Comparison of ENCODE assay signal across 25 cellular contexts in the genomic region with DNA sequence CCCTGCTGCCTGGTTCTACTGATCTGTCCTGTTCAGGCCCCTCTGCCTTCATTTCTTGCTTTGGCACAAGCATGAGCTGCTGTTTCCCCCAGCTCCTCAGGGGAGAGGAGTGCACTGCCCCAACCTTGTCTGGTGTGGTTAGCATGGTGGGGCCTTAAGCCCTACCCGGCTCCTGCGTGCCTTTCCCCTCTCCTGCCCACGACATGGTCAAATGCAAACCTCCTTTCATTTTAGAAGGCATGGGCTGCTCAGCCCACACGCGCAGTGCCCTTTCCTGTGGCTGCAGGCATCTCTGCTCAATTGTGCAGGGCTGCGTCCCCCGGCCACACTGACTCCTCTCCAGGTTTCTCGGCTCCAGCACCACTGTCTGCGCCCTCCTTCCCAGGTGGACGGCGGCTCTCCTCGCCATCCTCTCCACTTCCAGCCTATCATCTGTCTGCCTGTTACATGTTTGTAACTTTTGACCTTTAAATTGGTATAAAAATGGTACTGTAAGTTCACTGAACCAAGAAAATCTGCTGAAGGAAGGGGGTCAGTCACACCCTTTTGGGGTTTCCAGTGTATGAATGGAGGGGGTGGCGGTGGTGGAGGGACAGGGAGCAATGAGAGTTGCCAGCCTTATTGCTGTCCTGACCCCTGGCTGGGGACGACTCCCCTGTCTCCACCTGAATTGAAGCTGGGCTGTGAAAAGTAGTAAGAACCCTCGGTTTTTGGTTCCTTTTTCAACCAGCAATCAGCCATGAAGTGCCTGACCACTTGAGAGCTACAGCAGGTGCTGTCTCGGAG. TPM values are rescaled to one million over a fixed set of nuclear protein-coding genes. Genes with fewer than 3 reads are reported as not detected.
DNase-seq lines count a peak whose midpoint lies in the region; ATAC-seq and TF ChIP-seq lines count a peak whose summit lies in the region.
"Had no signal": no experiment of that assay in that cellular context is flagged by ENCODE, and none has a peak within 500 bp of the region (broad histone marks: within the 10 kb centered on the region; RNA-seq: fewer than 3 reads in every experiment).

No MANE protein-coding gene starts in this region.

- H3K4me2 ChIP-seq in BLaER1: peak overlapping the region; percentile 77
- peak overlapping the region; percentile 54 for H3K4me2 ChIP-seq in Karpas-422 (ENCODE audit: low read depth, low read length, poor library complexity, severe bottlenecking)
- no peak overlapping the region for H3K4me2 ChIP-seq in trophoblast cell (ENCODE audit: low read length)
- H3K4me2 ChIP-seq: A549 had no signal

- H4K20me1 ChIP-seq in BLaER1: peaks cover 85% of the 10 kb centered on the region
- peaks cover 4% of the 10 kb centered on the region; the same call in 1 of the 2 replicates for H4K20me1 ChIP-seq in Karpas-422 (ENCODE audit: insufficient read depth, low read depth, low read length)

- H3K14ac ChIP-seq in trophoblast cell (ENCODE audit: low read length): no peak overlapping the region

- H4K91ac ChIP-seq in trophoblast cell (ENCODE audit: low read depth, low read length): no peak overlapping the region

- WGBS in trophoblast cell (ENCODE audit: extremely low coverage, insufficient coverage, insufficient read length): no CpG with 5 or more reads among the region's 16 CpGs
- WGBS in body of pancreas, 2 donors: 74 to 76% methylated on average over 16 of the region's 16 CpGs

- no peaks in the 10 kb centered on the region for H3K79me2 ChIP-seq in Karpas-422 (ENCODE audit: low read length)
- peaks cover 2% of the 10 kb centered on the region for H3K79me2 ChIP-seq in trophoblast cell (ENCODE audit: control insufficient read depth, insufficient read depth, low read length, poor library complexity)

- H2BK120ac ChIP-seq in trophoblast cell (ENCODE audit: insufficient read depth, low read length, poor library complexity): no peak overlapping the region

- no peak overlapping the region for H2BK5ac ChIP-seq in trophoblast cell (ENCODE audit: low read depth, low read length, poor library complexity)

- H2BK12ac ChIP-seq in trophoblast cell (ENCODE audit: low read length): no peak overlapping the region

- no peak for ATAC-seq in HG03378 (IDR thresholded peaks at IDR 0.05; ENCODE audit: unreplicated experiment)
- ATAC-seq in body of pancreas: no peak
- ATAC-seq: A549; activated CD8-positive, alpha-beta memory T cell treated with anti-CD3 and anti-CD28 coated beads, Interleukin-2, amount 10 ng/mL, durations not matched to agents 7 days and 5 days; activated T-cell treated with anti-CD3 and anti-CD28 coated beads, Interleukin-2, amount 50 U/mL, for 72 hours; foreskin keratinocyte had no signal

- TF ChIP-seq CTCF in brain (conservative IDR thresholded peaks at IDR 0.05) (no peak), neural crest cell (conservative IDR thresholded peaks at IDR 0.05) (no peak), chondrocyte (IDR thresholded peaks at IDR 0.05) (no peak), body of pancreas (IDR thresholded peaks at IDR 0.05) (no peak)

- no peak overlapping the region for H3K27ac ChIP-seq in BLaER1
- H3K27ac ChIP-seq in Karpas-422 (ENCODE audit: low read length): no peak overlapping the region
- H3K27ac ChIP-seq in trophoblast cell (ENCODE audit: low read depth, low read length): no peak overlapping the region
- no peak overlapping the region for H3K27ac ChIP-seq in body of pancreas
- H3K27ac ChIP-seq: A549, adrenal gland, esophagus muscularis mucosa, foreskin keratinocyte, GM23248, skin epidermis had no signal

- H3K4me1 ChIP-seq in BLaER1: peaks cover 92% of the 10 kb centered on the region
- peaks cover 23% of the 10 kb centered on the region for H3K4me1 ChIP-seq in Karpas-422 (ENCODE audit: low read length)
- H3K4me1 ChIP-seq in trophoblast cell (ENCODE audit: control insufficient read depth in 1 of 2, insufficient read depth in 2 of 2, low read length in 2 of 2): peaks cover 0 to 6% of the 10 kb centered on the region in 2 experiments
- peaks cover 15% of the 10 kb centered on the region for H3K4me1 ChIP-seq in body of pancreas
- H3K4me1 ChIP-seq: A549, foreskin keratinocyte had no signal

- no peaks in the 10 kb centered on the region for H3K9me2 ChIP-seq in Karpas-422 (replicated peaks; ENCODE audit: insufficient read depth, low read length)

- H4K8ac ChIP-seq in trophoblast cell (ENCODE audit: low read depth, low read length): no peak overlapping the region

- peaks cover 57% of the 10 kb centered on the region for H3K4me1 Mint-ChIP-seq in brain
- peaks cover 29% of the 10 kb centered on the region for H3K4me1 Mint-ChIP-seq in neural crest cell
- H3K4me1 Mint-ChIP-seq in chondrocyte (ENCODE audit: low read depth): peaks cover 9% of the 10 kb centered on the region

- H3K79me1 ChIP-seq in trophoblast cell (ENCODE audit: low read length): peaks cover 3% of the 10 kb centered on the region

- DNase-seq in Karpas-422: no peak
- DNase-seq in neural crest cell (ENCODE audit: low read depth, low spot score): no peak
- DNase-seq in chondrocyte (ENCODE audit: low spot score): no peak
- no peak for DNase-seq in trophoblast cell
- DNase-seq in body of pancreas: no peak
- DNase-seq: activated CD4-positive, alpha-beta T cell treated with anti-CD3 and anti-CD28 coated beads, Interleukin-2, amount 10 ng/mL, durations not matched to agents 7 days and 5 days; activated CD8-positive, alpha-beta memory T cell treated with anti-CD3 and anti-CD28 coated beads, Interleukin-2, amount 10 ng/mL, durations not matched to agents 7 days and 5 days; activated naive CD4-positive, alpha-beta T cell treated with anti-CD3 and anti-CD28 coated beads for 36 hours; activated T-cell treated with anti-CD3 and anti-CD28 coated beads, Interleukin-2, amount 50 U/mL, for 72 hours; adrenal gland; AML-193; Caco-2; DND-41; foreskin keratinocyte; GM23248; NCI-H446 treated with DMSO at 0.1 percent for 48 hours; OCI-M1; stimulated activated CD4-positive, alpha-beta T cell treated with anti-CD3 and anti-CD28 coated beads, Interleukin-1b, Interleukin-23, amount 100 ng/mL, for 48 hours; transverse colon had no signal

- H3K36me3 ChIP-seq in BLaER1 (no peaks in the 10 kb centered on the region), Karpas-422 (ENCODE audit: insufficient read depth, low read length) (no peaks in the 10 kb centered on the region), trophoblast cell (ENCODE audit: control insufficient read depth in 1 of 2, insufficient read depth in 2 of 2, low read length in 2 of 2) (peaks cover 8 to 13% of the 10 kb centered on the region in 2 experiments), body of pancreas (replicated peaks in 1 of 2; ENCODE audit: insufficient read depth in 1 of 2, low read depth in 2 of 2) (no peaks in the 10 kb centered on the region)
- H3K36me3 ChIP-seq: adrenal gland, transverse colon had no signal

- H3K4ac ChIP-seq in trophoblast cell (ENCODE audit: low read depth, low read length): no peak overlapping the region

- no peak overlapping the region for H4K12ac ChIP-seq in trophoblast cell (ENCODE audit: low read depth, low read length)

- no peak overlapping the region for H2AK5ac ChIP-seq in trophoblast cell (ENCODE audit: low read length)

- no peak overlapping the region for H3K18ac ChIP-seq in trophoblast cell (ENCODE audit: low read length)

- H3K27me3 Mint-ChIP-seq in brain (peaks cover 4% of the 10 kb centered on the region), neural crest cell (ENCODE audit: low read depth) (no peaks in the 10 kb centered on the region), chondrocyte (ENCODE audit: low read depth) (peaks cover 38% of the 10 kb centered on the region)

- no peak overlapping the region for H3K23ac ChIP-seq in trophoblast cell (ENCODE audit: low read length)

- TF ChIP-seq POLR2A in body of pancreas (IDR thresholded peaks at IDR 0.05): no peak

- intact Hi-C loops in body of pancreas (cut with DNase I): no loop called here

- peak overlapping the region in 4 of 5 experiments; percentile 20 to 59 (median 34) for H3K4me3 Mint-ChIP-seq in brain
- H3K4me3 Mint-ChIP-seq in neural crest cell: peak overlapping the region; percentile 64
- no peak overlapping the region for H3K4me3 Mint-ChIP-seq in chondrocyte (ENCODE audit: unreplicated experiment)
- H3K4me3 Mint-ChIP-seq: activated CD4-positive, alpha-beta T cell treated with anti-CD3 and anti-CD28 coated beads, Interleukin-2, amount 10 ng/mL, durations not matched to agents 7 days and 5 days; activated CD8-positive, alpha-beta memory T cell treated with anti-CD3 and anti-CD28 coated beads, Interleukin-2, amount 10 ng/mL, durations not matched to agents 7 days and 5 days; activated naive CD4-positive, alpha-beta T cell treated with anti-CD3 and anti-CD28 coated beads for 36 hours; activated T-cell treated with anti-CD3 and anti-CD28 coated beads, Interleukin-2, amount 50 U/mL, for 72 hours had no signal

- H3K27ac Mint-ChIP-seq in brain (peak overlapping the region in 4 of 5 experiments; percentile 4 to 83 (median 75)), neural crest cell (ENCODE audit: unreplicated experiment) (peak overlapping the region; percentile 57), chondrocyte (ENCODE audit: unreplicated experiment) (no peak overlapping the region)
- H3K27ac Mint-ChIP-seq: activated CD4-positive, alpha-beta T cell treated with anti-CD3 and anti-CD28 coated beads, Interleukin-2, amount 10 ng/mL, durations not matched to agents 7 days and 5 days; activated CD8-positive, alpha-beta memory T cell treated with anti-CD3 and anti-CD28 coated beads, Interleukin-2, amount 10 ng/mL, durations not matched to agents 7 days and 5 days; activated naive CD4-positive, alpha-beta T cell treated with anti-CD3 and anti-CD28 coated beads for 36 hours; activated T-cell treated with anti-CD3 and anti-CD28 coated beads, Interleukin-2, amount 50 U/mL, for 72 hours had no signal

- no peak overlapping the region for H3K4me3 ChIP-seq in BLaER1
- 0 out of 2 replicates have a peak overlapping the region, but pooled peaks have one; percentile 34 for H3K4me3 ChIP-seq in Karpas-422 (ENCODE audit: low read length)
- H3K4me3 ChIP-seq in trophoblast cell (ENCODE audit: low read depth, low read length): no peak overlapping the region
- no peak overlapping the region for H3K4me3 ChIP-seq in body of pancreas
- H3K4me3 ChIP-seq: A549, adrenal gland, esophagus muscularis mucosa, GM23248, skin epidermis, transverse colon had no signal

- H3K36me3 Mint-ChIP-seq in brain (peaks cover 6% of the 10 kb centered on the region), neural crest cell (ENCODE audit: low read depth) (peaks cover 2% of the 10 kb centered on the region), chondrocyte (ENCODE audit: low read depth) (no peaks in the 10 kb centered on the region)
- H3K36me3 Mint-ChIP-seq: activated CD8-positive, alpha-beta memory T cell treated with anti-CD3 and anti-CD28 coated beads, Interleukin-2, amount 10 ng/mL, durations not matched to agents 7 days and 5 days had no signal

- H3K9me3 Mint-ChIP-seq in brain: no peaks in the 10 kb centered on the region
- no peaks in the 10 kb centered on the region for H3K9me3 Mint-ChIP-seq in neural crest cell
- H3K9me3 Mint-ChIP-seq in chondrocyte (ENCODE audit: low read depth): no peaks in the 10 kb centered on the region
- H3K9me3 Mint-ChIP-seq: activated CD4-positive, alpha-beta T cell treated with anti-CD3 and anti-CD28 coated beads, Interleukin-2, amount 10 ng/mL, durations not matched to agents 7 days and 5 days; activated naive CD4-positive, alpha-beta T cell treated with anti-CD3 and anti-CD28 coated beads for 36 hours; activated T-cell treated with anti-CD3 and anti-CD28 coated beads, Interleukin-2, amount 50 U/mL, for 72 hours had no signal

- H3K27me3 ChIP-seq in BLaER1 (peaks cover 88% of the 10 kb centered on the region), Karpas-422 (ENCODE audit: low read length) (no peaks in the 10 kb centered on the region), trophoblast cell (ENCODE audit: insufficient read depth, low read length) (no peaks in the 10 kb centered on the region), body of pancreas (peaks cover 0 to 11% of the 10 kb centered on the region in 2 donors)
- H3K27me3 ChIP-seq: adrenal gland, transverse colon had no signal

- H2AFZ ChIP-seq in Karpas-422 (ENCODE audit: low read length) (no peak overlapping the region), trophoblast cell (ENCODE audit: insufficient read depth, low read length, poor library complexity) (no peak overlapping the region)
- H2AFZ ChIP-seq: GM23248 had no signal

- H3K9ac ChIP-seq in BLaER1 (no peak overlapping the region), Karpas-422 (ENCODE audit: low read length) (no peak overlapping the region), trophoblast cell (ENCODE audit: low read length) (no peak overlapping the region)
- H3K9ac ChIP-seq: GM23248 had no signal

- no peaks in the 10 kb centered on the region for H3K9me3 ChIP-seq in BLaER1
- no peaks in the 10 kb centered on the region for H3K9me3 ChIP-seq in Karpas-422 (ENCODE audit: low read length)
- H3K9me3 ChIP-seq in trophoblast cell (ENCODE audit: insufficient read depth, low read depth, low read length): peaks cover 10% of the 10 kb centered on the region
- no peaks in the 10 kb centered on the region for H3K9me3 ChIP-seq in body of pancreas
- H3K9me3 ChIP-seq: A549, adrenal gland, Caco-2, esophagus muscularis mucosa, transverse colon had no signal

RNA-seq across cellular contexts. Expression of gene PDE9A, which starts 5.1 kb away (rescaled TPM):
- not detected in 2 replicates for total RNA-seq in Karpas-422 (2014; rRNA removed; shearing (Covaris generic); ENCODE audit: low replicate concordance)
- polyA plus RNA-seq in brain (ENCODE audit: insufficient read depth, low read depth, low replicate concordance): 19.1 TPM
- total RNA-seq in neural crest cell: 31.4 and 40.7 TPM in 2 replicates
- 0.60 to 1.2 TPM (median 1.1 TPM) in 3 replicates for total RNA-seq in chondrocyte
- polyA plus RNA-seq in trophoblast cell (2013): 17.4 and 18.5 TPM in 2 replicates
- 1 to 10 TPM; 5.2 to 7.9 TPM for total RNA-seq in body of pancreas
- total RNA-seq: GM23248 had no signal
- polyA plus RNA-seq: GM23248 had no signal
